In the genomic region with DNA sequence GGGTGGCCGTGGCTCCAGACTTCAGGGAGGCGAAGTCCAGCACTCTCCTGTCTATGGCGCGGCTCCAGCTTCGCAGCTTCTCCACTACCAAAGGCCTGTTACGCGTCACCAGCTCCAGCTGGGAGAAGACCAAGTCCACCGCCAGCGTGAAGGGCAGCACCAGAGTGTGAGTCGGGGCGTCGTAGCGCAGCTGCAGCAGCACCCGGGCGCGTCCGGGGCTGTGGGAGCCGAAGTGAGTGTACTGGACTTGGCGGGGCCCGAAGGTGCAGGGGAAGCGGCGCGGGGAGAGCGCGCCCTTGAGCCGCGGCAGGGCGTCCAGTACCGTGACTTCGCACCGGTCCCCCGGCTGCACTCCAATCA, we compare ENCODE assay signal across 9 cellular contexts.
DNase-seq lines count a peak whose midpoint lies in the region; ATAC-seq and TF ChIP-seq lines count a peak whose summit lies in the region.
"Had no signal": no experiment of that assay in that cellular context is flagged by ENCODE, and none has a peak within 500 bp of the region (broad histone marks: within the 10 kb centered on the region; RNA-seq: fewer than 3 reads in every experiment).

No MANE protein-coding gene starts in this region.

- no peaks in the 10 kb centered on the region for H3K36me3 ChIP-seq in tibial artery

- H3K4me1 ChIP-seq in tibial artery = peaks cover 0 to 19% (median 16%) of the 10 kb centered on the region in 4 donors

- ATAC-seq in GM19324 (IDR thresholded peaks at IDR 0.05; ENCODE audit: low FRiP score, unreplicated experiment) = no peak

- DNase-seq in activated CD4-positive, alpha-beta T cell treated with anti-CD3 and anti-CD28 coated beads for 48 hours = peak; percentile 15
- DNase-seq in activated CD4-positive, alpha-beta T cell treated with anti-CD3 and anti-CD28 coated beads, Interleukin-2, amount 50 U/mL, for 1 hour = no peak
- DNase-seq in astrocyte of the cerebellum (ENCODE audit: low read depth) (peak; percentile 8), iPS-NIHi7 (ENCODE audit: extremely low spot score) (peak; percentile 28), tibial artery (no peak), D341Med (ENCODE audit: low spot score) (no peak), NCI-H226 (no peak)

- H3K9me3 ChIP-seq in tibial artery = no peaks in the 10 kb centered on the region

- no peak overlapping the region for H3K27ac ChIP-seq in tibial artery
- H3K27ac ChIP-seq: C4-2B had no signal

- intact Hi-C loops in tibial artery (cut with DNase I; ENCODE audit: low total_unique reads) = no loop called here

- TF ChIP-seq CTCF in astrocyte of the cerebellum (IDR thresholded peaks at IDR 0.05; ENCODE audit: low read depth, low read length, missing control alignments) (no peak), tibial artery (IDR thresholded peaks at IDR 0.05) (no peak)

- in situ Hi-C loops in astrocyte of the cerebellum (cut with HindIII; ENCODE audit: low sequenced_read_pairs) = no loop called here

- H3K4me3 ChIP-seq in astrocyte of the cerebellum (ENCODE audit: low read depth, low read length) (peak overlapping the region; percentile 25), tibial artery (peak overlapping the region; percentile 40 to 54)

- H3K27me3 ChIP-seq in tibial artery = peaks cover 0 to 28% of the 10 kb centered on the region in 2 donors

Comparison
In these comparisons a context has a peak if more than half of its experiments do, and no peak if none do; other contexts are left out.
1. DNase-seq: peak in activated CD4-positive, alpha-beta T cell treated with anti-CD3 and anti-CD28 coated beads for 48 hours (single experiment), astrocyte of the cerebellum (single experiment) and iPS-NIHi7 (single experiment); none in activated CD4-positive, alpha-beta T cell treated with anti-CD3 and anti-CD28 coated beads, Interleukin-2, amount 50 U/mL, for 1 hour (single experiment), tibial artery (0 of 2), D341Med (single experiment) and NCI-H226 (single experiment).